In genomic region chr13:110877737-110878136, GRCh38 we compare ENCODE assay signal across 27 cellular contexts.
"Had no signal": no experiment of that assay in that cellular context is flagged by ENCODE, and none has a peak within 500 bp of the region (broad histone marks: within the 10 kb centered on the region; RNA-seq: fewer than 3 reads in every experiment).

No MANE protein-coding gene starts in this region.

- H3K79me2 ChIP-seq: parathyroid adenoma had no signal

- H3K27ac Mint-ChIP-seq: memory B cell; natural killer cell treated with Interleukin-12 subunit alpha and Interleukin-12 subunit beta and Interleukin-15 and Interleukin-18, amount 100 ng/mL, for 72 hours; neural progenitor cell; progenitor cell of endocrine pancreas; stimulated activated effector memory CD8-positive, alpha-beta T cell treated with anti-CD3 and anti-CD28 coated beads, Interleukin-12 subunit alpha, Interleukin-12 subunit beta, amount 100 ng/mL, for 72 hours; type B pancreatic cell had no signal

- H3K4me1 Mint-ChIP-seq: stimulated activated effector memory CD8-positive, alpha-beta T cell treated with anti-CD3 and anti-CD28 coated beads, Interleukin-12 subunit alpha, Interleukin-12 subunit beta, amount 100 ng/mL, for 72 hours had no signal

- H3K27ac ChIP-seq: coronary artery, esophagus squamous epithelium, gastrocnemius medialis, neural progenitor cell, parathyroid adenoma, right atrium auricular region, stomach, testis, tibial artery had no signal

- H3K27me3 Mint-ChIP-seq: type B pancreatic cell had no signal

- H3K9me3 ChIP-seq: esophagus squamous epithelium, gastrocnemius medialis, right atrium auricular region, stomach, testis, tibial artery had no signal

- H3K9me3 Mint-ChIP-seq: memory B cell; naive B cell; natural killer cell treated with Interleukin-12 subunit alpha and Interleukin-12 subunit beta and Interleukin-15 and Interleukin-18, amount 100 ng/mL, for 72 hours; stimulated activated effector memory CD8-positive, alpha-beta T cell treated with anti-CD3 and anti-CD28 coated beads, Interleukin-12 subunit alpha, Interleukin-12 subunit beta, amount 100 ng/mL, for 72 hours; type B pancreatic cell had no signal

- H3K36me3 ChIP-seq: neural progenitor cell, right atrium auricular region had no signal

- H3K4me3 Mint-ChIP-seq: memory B cell; naive B cell; natural killer cell treated with Interleukin-12 subunit alpha and Interleukin-12 subunit beta and Interleukin-15 and Interleukin-18, amount 100 ng/mL, for 72 hours; neural progenitor cell; stimulated activated effector memory CD8-positive, alpha-beta T cell treated with anti-CD3 and anti-CD28 coated beads, Interleukin-12 subunit alpha, Interleukin-12 subunit beta, amount 100 ng/mL, for 72 hours had no signal

- H3K4me1 ChIP-seq: parathyroid adenoma had no signal

- DNase-seq: dermis blood vessel endothelial cell; effector memory CD4-positive, alpha-beta T cell; esophagus squamous epithelium; gastrocnemius medialis; head of caudate nucleus; kidney; naive B cell; stimulated activated CD4-positive, alpha-beta T cell treated with anti-CD3 and anti-CD28 coated beads, Interleukin-12 subunit alpha, Interleukin-12 subunit beta, amount 100 ng/mL, for 4 hours; stimulated activated CD4-positive, alpha-beta T cell treated with anti-CD3 and anti-CD28 coated beads, Interleukin-1b, Interleukin-23, amount 100 ng/mL, for 48 hours; stimulated activated CD4-positive, alpha-beta T cell treated with anti-CD3 and anti-CD28 coated beads, Interleukin-4, amount 100 ng/mL, for 1 hour; stimulated activated naive CD4-positive, alpha-beta T cell treated with Interleukin-2 at 50 U/mL for 16 hours; stomach; testis; tibial artery had no signal

- ATAC-seq: gastrocnemius medialis; left lobe of liver; natural killer cell treated with Interleukin-12 subunit alpha and Interleukin-12 subunit beta and Interleukin-15 and Interleukin-18, amount 100 ng/mL, for 72 hours; sciatic nerve; stimulated activated effector memory CD8-positive, alpha-beta T cell treated with anti-CD3 and anti-CD28 coated beads, Interleukin-12 subunit alpha, Interleukin-12 subunit beta, amount 100 ng/mL, for 72 hours had no signal

- H2AFZ ChIP-seq: neural progenitor cell, parathyroid adenoma had no signal

- H3K4me2 ChIP-seq: neural progenitor cell, smooth muscle cell had no signal

- H3K9ac ChIP-seq: neural progenitor cell, parathyroid adenoma had no signal

- H3K4me3 ChIP-seq: coronary artery, esophagus squamous epithelium, gastrocnemius medialis, lung, neural progenitor cell, right atrium auricular region, smooth muscle cell, stomach, testis, tibial artery had no signal

- H3K36me3 Mint-ChIP-seq: natural killer cell treated with Interleukin-12 subunit alpha and Interleukin-12 subunit beta and Interleukin-15 and Interleukin-18, amount 100 ng/mL, for 72 hours had no signal

- H3K27me3 ChIP-seq: gastrocnemius medialis, neural progenitor cell, right atrium auricular region, stomach, testis, tibial artery had no signal
